1 cellular context compared by ENCODE assay signal in genomic region chr17:70128727-70129238, GRCh38.
A peak's percentile ranks its signal among the peaks of the same experiment; 100 is the strongest.
TF ChIP-seq lines count a peak whose summit lies in the region.

No MANE protein-coding gene starts in this region.

TF ChIP-seq in K562, 482 proteins besides CTCF, POLR2A, EP300 and RAD21 (continued from another document and continues in another):
- TF ChIP-seq MNT (conservative IDR thresholded peaks at IDR 0.05) (peak; percentile 58 to 63), GATAD2B (IDR thresholded peaks at IDR 0.05; ENCODE audit: borderline replicate concordance) (no peak), CCNT2 (IDR thresholded peaks at IDR 0.05; ENCODE audit: borderline replicate concordance, extremely low read depth, insufficient read length, low read depth, low read length) (no peak), NFXL1 (CRISPR knock-in tag; IDR thresholded peaks at IDR 0.05) (no peak), STAT5B (CRISPR knock-in tag; IDR thresholded peaks at IDR 0.05) (no peak), ZNF668 (CRISPR knock-in tag; IDR thresholded peaks at IDR 0.05) (no peak), HDAC3 (IDR thresholded peaks at IDR 0.05; ENCODE audit: borderline replicate concordance, partially characterized antibody) (no peak), POLR2AphosphoS5 (IDR thresholded peaks at IDR 0.05; ENCODE audit: control insufficient read depth, insufficient read depth, low read depth, low read length) (peak; percentile 98), ARID3A (IDR thresholded peaks at IDR 0.05; ENCODE audit: borderline replicate concordance, low read depth, low read length) (no peak; the same call in 1 of the 2 replicates), CREB3 (tag; conservative IDR thresholded peaks at IDR 0.05; ENCODE audit: low read depth) (no peak), NELFE (IDR thresholded peaks at IDR 0.05; ENCODE audit: insufficient read depth, insufficient read length) (no peak), E2F5 (CRISPR knock-in tag; IDR thresholded peaks at IDR 0.05) (no peak), NCOA4 (IDR thresholded peaks at IDR 0.05; ENCODE audit: partially characterized antibody) (no peak), PPARD (CRISPR knock-in tag; IDR thresholded peaks at IDR 0.05) (no peak), CBFB (CRISPR knock-in tag; IDR thresholded peaks at IDR 0.05) (no peak), NKRF (IDR thresholded peaks at IDR 0.05; ENCODE audit: borderline replicate concordance) (no peak), ZNF449 (CRISPR knock-in tag; IDR thresholded peaks at IDR 0.05) (no peak), MCM2 (IDR thresholded peaks at IDR 0.05; ENCODE audit: low read depth) (no peak), HMBOX1 (IDR thresholded peaks at IDR 0.05) (no peak), HDAC6 (IDR thresholded peaks at IDR 0.05; ENCODE audit: low read depth, low read length) (no peak), HNRNPUL1 (IDR thresholded peaks at IDR 0.05; ENCODE audit: low read length) (no peak), CC2D1A (IDR thresholded peaks at IDR 0.05) (no peak), ADNP (tag; IDR thresholded peaks at IDR 0.05) (no peak), FUS (optimal IDR thresholded peaks at IDR 0.05; ENCODE audit: low read depth, low read length) (no peak), GTF2A2 (tag; IDR thresholded peaks at IDR 0.05) (peak; percentile 65; the same call in 1 of the 2 replicates), ZC3H8 (IDR thresholded peaks at IDR 0.05) (no peak), ETV1 (tag; conservative IDR thresholded peaks at IDR 0.05; ENCODE audit: low read depth) (peak; percentile 88), PRMT5 (CRISPR knock-in tag; IDR thresholded peaks at IDR 0.05) (no peak), SREBF2 (CRISPR knock-in tag; IDR thresholded peaks at IDR 0.05) (no peak), CXXC5 (CRISPR knock-in tag; IDR thresholded peaks at IDR 0.05) (peak; percentile 90), RBM25 (IDR thresholded peaks at IDR 0.05; ENCODE audit: low read depth, low read length, severe bottlenecking) (no peak), CTBP1 (IDR thresholded peaks at IDR 0.05; ENCODE audit: borderline replicate concordance) (no peak; the same call in 1 of the 2 replicates), ATF1 (CRISPR knock-in tag; IDR thresholded peaks at IDR 0.05) (peak; percentile 55; the same call in 1 of the 2 replicates), ATF1 (tag; IDR thresholded peaks at IDR 0.05) (peak; percentile 97), MTF1 (CRISPR knock-in tag; IDR thresholded peaks at IDR 0.05; ENCODE audit: borderline replicate concordance) (no peak), NR2C2 (CRISPR knock-in tag; IDR thresholded peaks at IDR 0.05) (no peak), NR2C2 (tag; IDR thresholded peaks at IDR 0.05) (peak; percentile 59; the same call in 1 of the 2 replicates), SOX6 (IDR thresholded peaks at IDR 0.05) (peak; percentile 29; the same call in 1 of the 2 replicates), ZNF696 (CRISPR knock-in tag; conservative IDR thresholded peaks at IDR 0.05) (no peak), E2F8 (IDR thresholded peaks at IDR 0.05; ENCODE audit: low read depth, partially characterized antibody) (peak; percentile 78), ZNF717 (CRISPR knock-in tag; IDR thresholded peaks at IDR 0.05) (no peak), ARNT (IDR thresholded peaks at IDR 0.05) (no peak), SFPQ (IDR thresholded peaks at IDR 0.05; ENCODE audit: low read depth, low read length) (no peak), POLR2H (tag; IDR thresholded peaks at IDR 0.05; ENCODE audit: low read depth) (peak; percentile 97), KLF6 (CRISPR knock-in tag; IDR thresholded peaks at IDR 0.05; ENCODE audit: borderline replicate concordance) (no peak), MIER1 (IDR thresholded peaks at IDR 0.05; ENCODE audit: low read depth) (no peak), RBM22 (IDR thresholded peaks at IDR 0.05; ENCODE audit: low read depth, low read length, poor library complexity, severe bottlenecking) (no peak), ZNF639 (CRISPR knock-in tag; conservative IDR thresholded peaks at IDR 0.05 in 1 of 2, IDR thresholded peaks at IDR 0.05 in 1 of 2) (peak in 1 of 2 experiments; percentile 44; a peak in 1 of 4 replicates), NEUROD1 (IDR thresholded peaks at IDR 0.05; ENCODE audit: borderline replicate concordance, low read depth, low read length, partially characterized antibody) (no peak), POLR2AphosphoS2 (IDR thresholded peaks at IDR 0.05; ENCODE audit: low read length) (no peak), ZNF444 (CRISPR knock-in tag; IDR thresholded peaks at IDR 0.05) (no peak), ZC3H4 (CRISPR knock-in tag; IDR thresholded peaks at IDR 0.05; ENCODE audit: borderline replicate concordance) (no peak)
